40 cellular contexts compared by ENCODE assay signal in genomic region chr11:13473013-13473722, GRCh38. TPM values are rescaled to one million over a fixed set of nuclear protein-coding genes. Genes with fewer than 3 reads are reported as not detected.
"Had no signal": no experiment of that assay in that cellular context is flagged by ENCODE, and none has a peak within 500 bp of the region (broad histone marks: within the 10 kb centered on the region; RNA-seq: fewer than 3 reads in every experiment).

No MANE protein-coding gene starts in this region.

- DNase-seq: activated effector memory CD4-positive, alpha-beta T cell treated with anti-CD3 and anti-CD28 coated beads, Interleukin-2, amount 50 U/mL, for 16 hours; activated effector memory CD4-positive, alpha-beta T cell treated with Interleukin-2 at 50 U/mL for 16 hours; activated gamma-delta T cell; activated gamma-delta T cell treated with Interleukin-2 at 50 U/mL for 16 hours; activated naive CD4-positive, alpha-beta T cell; activated naive CD4-positive, alpha-beta T cell treated with anti-CD3 and anti-CD28 coated beads for 36 hours; activated naive CD4-positive, alpha-beta T cell treated with anti-CD3 and anti-CD28 coated beads, Interleukin-2, amount 10 ng/mL, durations not matched to agents 7 days and 5 days; activated naive CD4-positive, alpha-beta T cell treated with anti-CD3 and anti-CD28 coated beads, Interleukin-2, amount 50 U/mL, for 16 hours; activated naive CD4-positive, alpha-beta T cell treated with Interleukin-2 at 50 U/mL for 16 hours; activated naive CD8-positive, alpha-beta T cell treated with anti-CD3 and anti-CD28 coated beads for 36 hours; activated naive CD8-positive, alpha-beta T cell treated with anti-CD3 and anti-CD28 coated beads, Interleukin-2, amount 10 ng/mL, durations not matched to agents 7 days and 5 days; activated naive CD8-positive, alpha-beta T cell treated with anti-CD3 and anti-CD28 coated beads, Interleukin-2, amount 50 U/mL, for 24 hours; activated T-cell treated with anti-CD3 and anti-CD28 coated beads, Interleukin-2, amount 50 U/mL, for 1 hour; activated T-cell treated with anti-CD3 and anti-CD28 coated beads, Interleukin-2, amount 50 U/mL, for 24 hours; activated T-cell treated with anti-CD3 and anti-CD28 coated beads, Interleukin-2, amount 50 U/mL, for 4 hours; activated T-cell treated with anti-CD3 and anti-CD28 coated beads, Interleukin-2, amount 50 U/mL, for 48 hours; activated T-cell treated with anti-CD3 and anti-CD28 coated beads, Interleukin-2, amount 50 U/mL, for 72 hours; adrenal gland; amniotic stem cell; amygdala; anterior cingulate cortex; aorta; body of pancreas; brain microvascular endothelial cell; caudate nucleus; central memory CD4-positive, alpha-beta T cell; cerebellar nuclear complex had no signal

- H3K36me3 ChIP-seq: adrenal gland, ascending aorta, brain microvascular endothelial cell, breast epithelium, cardiac muscle cell had no signal

- H3K9me3 ChIP-seq: adrenal gland, ascending aorta, body of pancreas, breast epithelium had no signal

- H3K27me3 ChIP-seq: adrenal gland, ascending aorta, body of pancreas, brain microvascular endothelial cell, breast epithelium, cardiac muscle cell had no signal

- H3K4me1 ChIP-seq: adrenal gland, ascending aorta, body of pancreas, breast epithelium had no signal

- H3K27ac ChIP-seq: adrenal gland, ascending aorta, body of pancreas, brain microvascular endothelial cell, breast epithelium, cardiac muscle cell had no signal

- H3K4me3 ChIP-seq: adrenal gland, ascending aorta, body of pancreas, breast epithelium, cardiac muscle cell had no signal

- FAIRE-seq: astrocyte, bronchial epithelial cell had no signal

- ATAC-seq: activated naive CD4-positive, alpha-beta T cell treated with anti-CD3 and anti-CD28 coated beads, Interleukin-2, amount 50 U/mL, for 72 hours; activated naive CD8-positive, alpha-beta T cell treated with anti-CD3 and anti-CD28 coated beads, Interleukin-2, amount 50 U/mL, for 24 hours; activated T-cell treated with anti-CD3 and anti-CD28 coated beads, Interleukin-2, amount 50 U/mL, for 4 hours; activated T-cell treated with anti-CD3 and anti-CD28 coated beads, Interleukin-2, amount 50 U/mL, for 72 hours; activated T-helper 17 cell treated with anti-CD3 and anti-CD28 coated beads, Interleukin-2, amount 50 U/mL, for 72 hours; body of pancreas had no signal

RNA-seq across cellular contexts. Expression of gene PTH, which starts 22.6 kb away (rescaled TPM):
- total RNA-seq: activated naive CD4-positive, alpha-beta T cell treated with anti-CD3 and anti-CD28 coated beads for 36 hours; activated naive CD4-positive, alpha-beta T cell treated with anti-CD3 and anti-CD28 coated beads, Interleukin-2, amount 50 U/mL, for 72 hours; activated naive CD8-positive, alpha-beta T cell treated with anti-CD3 and anti-CD28 coated beads for 36 hours; activated naive CD8-positive, alpha-beta T cell treated with anti-CD3 and anti-CD28 coated beads, Interleukin-2, amount 10 ng/mL, durations not matched to agents 7 days and 5 days; activated T-cell treated with anti-CD3 and anti-CD28 coated beads, Interleukin-2, amount 50 U/mL, for 4 hours; activated T-cell treated with anti-CD3 and anti-CD28 coated beads, Interleukin-2, amount 50 U/mL, for 72 hours; activated T-helper 1 cell treated with anti-CD3 and anti-CD28 coated beads, Interleukin-12 subunit alpha, Interleukin-12 subunit beta, Interleukin-2, Interleukin-4 antibody, amounts not matched to agents 30 ng/mL and 10 ng/mL and 1 ng/mL, durations not matched to agents 14 hours and 24 hours and 36 hours; activated T-helper 17 cell treated with anti-CD3 and anti-CD28 coated beads, Interleukin-2, amount 50 U/mL, for 72 hours; activated T-helper 2 cell treated with anti-CD3 and anti-CD28 coated beads, Interferon-gamma antibody, Interleukin-2, Interleukin-4, amounts not matched to agents 10 μg/mL and 5 μg/mL and 100 μg/mL, durations not matched to agents 14 hours and 24 hours and 36 hours; adrenal gland; aorta; ascending aorta; astrocyte; body of pancreas; breast epithelium; bronchial epithelial cell; cardiac muscle cell; cardiac septum; cerebellum; chondrocyte had no signal
- polyA plus RNA-seq: adipose tissue, adrenal gland, aorta, cardiac muscle cell had no signal
